In the genomic region with DNA sequence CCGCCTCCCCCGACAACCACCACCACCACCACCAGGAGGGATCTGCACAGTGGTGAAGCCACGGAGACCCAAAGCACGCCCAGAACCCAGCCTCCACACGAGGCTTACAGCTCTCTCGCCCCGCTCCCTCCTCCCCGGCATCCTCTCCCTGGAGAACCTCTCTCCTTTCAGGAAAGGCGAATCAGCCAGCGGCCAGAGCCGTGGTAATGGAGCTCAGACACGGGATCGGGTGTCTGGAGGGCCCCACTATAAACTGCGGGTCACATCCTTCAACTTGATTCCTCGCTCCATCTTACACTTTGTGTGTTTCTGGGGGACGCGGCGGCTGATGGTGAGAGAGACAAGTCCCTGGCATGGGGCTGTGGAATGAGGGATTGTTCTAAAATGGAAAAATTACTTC, we compare ENCODE assay signal across 2 cellular contexts.
TF ChIP-seq lines count a peak whose summit lies in the region.

No MANE protein-coding gene starts in this region.

TF ChIP-seq in HepG2, 621 proteins besides CTCF, POLR2A, EP300 and RAD21:
- TF ChIP-seq AGO2 (optimal IDR thresholded peaks at IDR 0.05; ENCODE audit: low read depth, low read length): no peak
- no peak for TF ChIP-seq ZNF670 (CRISPR knock-in tag; IDR thresholded peaks at IDR 0.05; ENCODE audit: borderline replicate concordance)
- no peak for TF ChIP-seq ZNF776 (CRISPR knock-in tag; IDR thresholded peaks at IDR 0.05)
- no peak for TF ChIP-seq ZBTB7B (CRISPR knock-in tag; IDR thresholded peaks at IDR 0.05)
- no peak for TF ChIP-seq ZNF550 (CRISPR knock-in tag; IDR thresholded peaks at IDR 0.05; ENCODE audit: borderline replicate concordance)
- no peak for TF ChIP-seq SIN3A (IDR thresholded peaks at IDR 0.05; ENCODE audit: borderline replicate concordance, low read depth, low read length)
- no peak for TF ChIP-seq PAF1 (CRISPR knock-in tag; IDR thresholded peaks at IDR 0.05)
- no peak for TF ChIP-seq CC2D1A (CRISPR knock-in tag; IDR thresholded peaks at IDR 0.05)
- TF ChIP-seq, protein P1, sequence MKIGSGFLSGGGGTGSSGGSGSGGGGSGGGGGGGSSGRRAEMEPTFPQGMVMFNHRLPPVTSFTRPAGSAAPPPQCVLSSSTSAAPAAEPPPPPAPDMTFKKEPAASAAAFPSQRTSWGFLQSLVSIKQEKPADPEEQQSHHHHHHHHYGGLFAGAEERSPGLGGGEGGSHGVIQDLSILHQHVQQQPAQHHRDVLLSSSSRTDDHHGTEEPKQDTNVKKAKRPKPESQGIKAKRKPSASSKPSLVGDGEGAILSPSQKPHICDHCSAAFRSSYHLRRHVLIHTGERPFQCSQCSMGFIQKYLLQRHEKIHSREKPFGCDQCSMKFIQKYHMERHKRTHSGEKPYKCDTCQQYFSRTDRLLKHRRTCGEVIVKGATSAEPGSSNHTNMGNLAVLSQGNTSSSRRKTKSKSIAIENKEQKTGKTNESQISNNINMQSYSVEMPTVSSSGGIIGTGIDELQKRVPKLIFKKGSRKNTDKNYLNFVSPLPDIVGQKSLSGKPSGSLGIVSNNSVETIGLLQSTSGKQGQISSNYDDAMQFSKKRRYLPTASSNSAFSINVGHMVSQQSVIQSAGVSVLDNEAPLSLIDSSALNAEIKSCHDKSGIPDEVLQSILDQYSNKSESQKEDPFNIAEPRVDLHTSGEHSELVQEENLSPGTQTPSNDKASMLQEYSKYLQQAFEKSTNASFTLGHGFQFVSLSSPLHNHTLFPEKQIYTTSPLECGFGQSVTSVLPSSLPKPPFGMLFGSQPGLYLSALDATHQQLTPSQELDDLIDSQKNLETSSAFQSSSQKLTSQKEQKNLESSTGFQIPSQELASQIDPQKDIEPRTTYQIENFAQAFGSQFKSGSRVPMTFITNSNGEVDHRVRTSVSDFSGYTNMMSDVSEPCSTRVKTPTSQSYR (CRISPR knock-in tag; IDR thresholded peaks at IDR 0.05; ENCODE audit: borderline replicate concordance): no peak
- no peak for TF ChIP-seq ZNF879 (CRISPR knock-in tag; IDR thresholded peaks at IDR 0.05)
- TF ChIP-seq, protein P2, sequence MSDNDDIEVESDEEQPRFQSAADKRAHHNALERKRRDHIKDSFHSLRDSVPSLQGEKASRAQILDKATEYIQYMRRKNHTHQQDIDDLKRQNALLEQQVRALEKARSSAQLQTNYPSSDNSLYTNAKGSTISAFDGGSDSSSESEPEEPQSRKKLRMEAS (IDR thresholded peaks at IDR 0.05): no peak
- TF ChIP-seq ARNT2 (CRISPR knock-in tag; IDR thresholded peaks at IDR 0.05; ENCODE audit: low read depth): no peak
- TF ChIP-seq, protein P3, sequence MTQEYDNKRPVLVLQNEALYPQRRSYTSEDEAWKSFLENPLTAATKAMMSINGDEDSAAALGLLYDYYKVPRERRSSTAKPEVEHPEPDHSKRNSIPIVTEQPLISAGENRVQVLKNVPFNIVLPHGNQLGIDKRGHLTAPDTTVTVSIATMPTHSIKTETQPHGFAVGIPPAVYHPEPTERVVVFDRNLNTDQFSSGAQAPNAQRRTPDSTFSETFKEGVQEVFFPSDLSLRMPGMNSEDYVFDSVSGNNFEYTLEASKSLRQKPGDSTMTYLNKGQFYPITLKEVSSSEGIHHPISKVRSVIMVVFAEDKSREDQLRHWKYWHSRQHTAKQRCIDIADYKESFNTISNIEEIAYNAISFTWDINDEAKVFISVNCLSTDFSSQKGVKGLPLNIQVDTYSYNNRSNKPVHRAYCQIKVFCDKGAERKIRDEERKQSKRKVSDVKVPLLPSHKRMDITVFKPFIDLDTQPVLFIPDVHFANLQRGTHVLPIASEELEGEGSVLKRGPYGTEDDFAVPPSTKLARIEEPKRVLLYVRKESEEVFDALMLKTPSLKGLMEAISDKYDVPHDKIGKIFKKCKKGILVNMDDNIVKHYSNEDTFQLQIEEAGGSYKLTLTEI (CRISPR knock-in tag; conservative IDR thresholded peaks at IDR 0.05): no peak
- no peak for TF ChIP-seq ETV6 (CRISPR knock-in tag; conservative IDR thresholded peaks at IDR 0.05)
- TF ChIP-seq, protein P4, sequence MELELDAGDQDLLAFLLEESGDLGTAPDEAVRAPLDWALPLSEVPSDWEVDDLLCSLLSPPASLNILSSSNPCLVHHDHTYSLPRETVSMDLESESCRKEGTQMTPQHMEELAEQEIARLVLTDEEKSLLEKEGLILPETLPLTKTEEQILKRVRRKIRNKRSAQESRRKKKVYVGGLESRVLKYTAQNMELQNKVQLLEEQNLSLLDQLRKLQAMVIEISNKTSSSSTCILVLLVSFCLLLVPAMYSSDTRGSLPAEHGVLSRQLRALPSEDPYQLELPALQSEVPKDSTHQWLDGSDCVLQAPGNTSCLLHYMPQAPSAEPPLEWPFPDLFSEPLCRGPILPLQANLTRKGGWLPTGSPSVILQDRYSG (CRISPR knock-in tag; IDR thresholded peaks at IDR 0.05): no peak
- TF ChIP-seq ELF4 (CRISPR knock-in tag; IDR thresholded peaks at IDR 0.05; ENCODE audit: borderline replicate concordance): no peak
- TF ChIP-seq, protein P5, sequence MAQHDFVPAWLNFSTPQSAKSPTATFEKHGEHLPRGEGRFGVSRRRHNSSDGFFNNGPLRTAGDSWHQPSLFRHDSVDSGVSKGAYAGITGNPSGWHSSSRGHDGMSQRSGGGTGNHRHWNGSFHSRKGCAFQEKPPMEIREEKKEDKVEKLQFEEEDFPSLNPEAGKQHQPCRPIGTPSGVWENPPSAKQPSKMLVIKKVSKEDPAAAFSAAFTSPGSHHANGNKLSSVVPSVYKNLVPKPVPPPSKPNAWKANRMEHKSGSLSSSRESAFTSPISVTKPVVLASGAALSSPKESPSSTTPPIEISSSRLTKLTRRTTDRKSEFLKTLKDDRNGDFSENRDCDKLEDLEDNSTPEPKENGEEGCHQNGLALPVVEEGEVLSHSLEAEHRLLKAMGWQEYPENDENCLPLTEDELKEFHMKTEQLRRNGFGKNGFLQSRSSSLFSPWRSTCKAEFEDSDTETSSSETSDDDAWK (CRISPR knock-in tag; IDR thresholded peaks at IDR 0.05): no peak
- TF ChIP-seq GABPA (IDR thresholded peaks at IDR 0.05; ENCODE audit: low read depth, low read length): no peak
- TF ChIP-seq GABPA (CRISPR knock-in tag; IDR thresholded peaks at IDR 0.05; ENCODE audit: low read depth): no peak
- no peak for TF ChIP-seq ZNF230 (CRISPR knock-in tag; IDR thresholded peaks at IDR 0.05)

TF ChIP-seq in WTC11, 78 proteins besides CTCF, POLR2A, EP300 and RAD21:
- TF ChIP-seq CBFB (CRISPR knock-in tag; IDR thresholded peaks at IDR 0.05; ENCODE audit: low read depth): no peak
